ENCODE assay signal across 25 cellular contexts in the genomic region with DNA sequence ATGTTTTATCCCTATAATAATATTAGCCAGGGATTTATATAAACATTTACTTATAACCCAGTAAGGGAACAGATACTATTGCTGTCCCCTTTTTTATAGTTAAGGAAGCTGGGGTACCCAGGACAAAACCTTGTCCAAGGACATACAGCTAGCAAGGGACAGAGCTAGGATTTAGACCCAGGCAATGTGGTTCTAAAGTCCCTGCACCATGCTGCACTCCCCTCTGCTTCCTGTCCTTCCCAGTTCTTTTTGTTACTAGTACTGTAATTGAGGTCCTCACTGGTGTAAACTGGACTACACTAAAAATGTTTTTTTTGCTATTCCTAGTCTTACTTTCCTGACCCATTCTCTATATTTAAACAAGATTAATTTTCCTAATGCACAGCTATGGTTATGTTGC. TPM values are rescaled to one million over a fixed set of nuclear protein-coding genes. Genes with fewer than 3 reads are reported as not detected.
DNase-seq lines count a peak whose midpoint lies in the region; ATAC-seq and TF ChIP-seq lines count a peak whose summit lies in the region.
"Had no signal": no experiment of that assay in that cellular context is flagged by ENCODE, and none has a peak within 500 bp of the region (broad histone marks: within the 10 kb centered on the region; RNA-seq: fewer than 3 reads in every experiment).

No MANE protein-coding gene starts in this region.

- no peak overlapping the region for H3K4me3 Mint-ChIP-seq in activated T-cell treated with anti-CD3 and anti-CD28 coated beads, Interleukin-2, amount 50 U/mL, for 72 hours
- H3K4me3 Mint-ChIP-seq in activated T-cell treated with anti-CD3 and anti-CD28 coated beads, Interleukin-2, amount 50 U/mL, for 24 hours = no peak overlapping the region
- H3K4me3 Mint-ChIP-seq in effector memory CD8-positive, alpha-beta T cell = no peak overlapping the region
- no peak overlapping the region for H3K4me3 Mint-ChIP-seq in nephron
- H3K4me3 Mint-ChIP-seq: B cell, CD14-positive monocyte had no signal

- no peaks in the 10 kb centered on the region for H3K9me3 Mint-ChIP-seq in activated T-cell treated with anti-CD3 and anti-CD28 coated beads, Interleukin-2, amount 50 U/mL, for 72 hours
- H3K9me3 Mint-ChIP-seq in activated T-cell treated with anti-CD3 and anti-CD28 coated beads, Interleukin-2, amount 50 U/mL, for 24 hours = no peaks in the 10 kb centered on the region
- no peaks in the 10 kb centered on the region for H3K9me3 Mint-ChIP-seq in effector memory CD8-positive, alpha-beta T cell
- no peaks in the 10 kb centered on the region for H3K9me3 Mint-ChIP-seq in nephron

- no peak for DNase-seq in activated T-cell treated with anti-CD3 and anti-CD28 coated beads, Interleukin-2, amount 50 U/mL, for 72 hours
- DNase-seq in activated T-cell treated with anti-CD3 and anti-CD28 coated beads, Interleukin-2, amount 50 U/mL, for 24 hours = no peak
- no peak for DNase-seq in effector memory CD8-positive, alpha-beta T cell
- DNase-seq in retina (no peak), ureter (ENCODE audit: low spot score) (no peak), NOMO-1 treated with DMSO at 0.1 percent for 48 hours (lab: John Stamatoyannopoulos, UW; ENCODE audit: unreplicated experiment) (no peak)
- DNase-seq: Calu3; DMS79 treated with DMSO at 0.1 percent for 48 hours; GF-D8; KG1; MG63; NCI-H1105 treated with DMSO at 0.1 percent for 48 hours; NCI-H146; NCI-H1930; NCI-H2107; NCI-H524; NCI-H774; NK-92 treated with Interleukin-12 subunit alpha and Interleukin-12 subunit beta, amount 100 ng/mL, for 24 hours; PC-9; SJCRH30 had no signal

- H3K4me1 Mint-ChIP-seq in activated T-cell treated with anti-CD3 and anti-CD28 coated beads, Interleukin-2, amount 50 U/mL, for 72 hours (ENCODE audit: low read depth) = peaks cover 35% of the 10 kb centered on the region
- H3K4me1 Mint-ChIP-seq in activated T-cell treated with anti-CD3 and anti-CD28 coated beads, Interleukin-2, amount 50 U/mL, for 24 hours (ENCODE audit: low read depth) = peaks cover 36% of the 10 kb centered on the region
- peaks cover 13 to 44% of the 10 kb centered on the region in 2 donors for H3K4me1 Mint-ChIP-seq in effector memory CD8-positive, alpha-beta T cell (ENCODE audit: low read depth in 2 of 2)
- H3K4me1 Mint-ChIP-seq in nephron = peaks cover 8% of the 10 kb centered on the region

- ATAC-seq in activated T-cell treated with anti-CD3 and anti-CD28 coated beads, Interleukin-2, amount 50 U/mL, for 72 hours (replicated peaks in 1 of 2) = no peak
- ATAC-seq in effector memory CD8-positive, alpha-beta T cell (replicated peaks) = no peak
- ATAC-seq in HG03159 (IDR thresholded peaks at IDR 0.05; ENCODE audit: unreplicated experiment) = no peak
- ATAC-seq: Right ventricle myocardium inferior had no signal

- H3K27ac Mint-ChIP-seq in activated T-cell treated with anti-CD3 and anti-CD28 coated beads, Interleukin-2, amount 50 U/mL, for 72 hours = peak overlapping the region; percentile 27
- no peak overlapping the region for H3K27ac Mint-ChIP-seq in activated T-cell treated with anti-CD3 and anti-CD28 coated beads, Interleukin-2, amount 50 U/mL, for 24 hours
- H3K27ac Mint-ChIP-seq in effector memory CD8-positive, alpha-beta T cell = peak overlapping the region; percentile 47 to 61
- H3K27ac Mint-ChIP-seq in nephron = peak overlapping the region; percentile 2 to 19 (median 8)
- H3K27ac Mint-ChIP-seq: B cell, CD14-positive monocyte had no signal

- TF ChIP-seq CTCF in nephron (IDR thresholded peaks at IDR 0.05; ENCODE audit: unreplicated experiment in 3 of 3) = no peak

- H3K27me3 Mint-ChIP-seq in activated T-cell treated with anti-CD3 and anti-CD28 coated beads, Interleukin-2, amount 50 U/mL, for 72 hours (ENCODE audit: low read depth) = no peaks in the 10 kb centered on the region
- H3K27me3 Mint-ChIP-seq in activated T-cell treated with anti-CD3 and anti-CD28 coated beads, Interleukin-2, amount 50 U/mL, for 24 hours = no peaks in the 10 kb centered on the region
- H3K27me3 Mint-ChIP-seq in effector memory CD8-positive, alpha-beta T cell = no peaks in the 10 kb centered on the region
- H3K27me3 Mint-ChIP-seq in nephron (ENCODE audit: low read depth) = no peaks in the 10 kb centered on the region
- H3K27me3 Mint-ChIP-seq: B cell had no signal

- H3K36me3 Mint-ChIP-seq in activated T-cell treated with anti-CD3 and anti-CD28 coated beads, Interleukin-2, amount 50 U/mL, for 72 hours (ENCODE audit: insufficient read depth in 2 of 2) = peaks cover 2% of the 10 kb centered on the region in 2 donors
- peaks cover 21% of the 10 kb centered on the region for H3K36me3 Mint-ChIP-seq in activated T-cell treated with anti-CD3 and anti-CD28 coated beads, Interleukin-2, amount 50 U/mL, for 24 hours (ENCODE audit: low read depth)
- no peaks in the 10 kb centered on the region for H3K36me3 Mint-ChIP-seq in effector memory CD8-positive, alpha-beta T cell (ENCODE audit: insufficient read depth)
- H3K36me3 Mint-ChIP-seq in nephron (ENCODE audit: low read depth) = peaks cover 35% of the 10 kb centered on the region

RNA-seq across cellular contexts. Expression of a gene that starts 16.6 kb away (rescaled TPM):
- total RNA-seq in activated T-cell treated with anti-CD3 and anti-CD28 coated beads, Interleukin-2, amount 50 U/mL, for 72 hours = 10 to 100 TPM; 21.7 to 23.1 TPM
- total RNA-seq in ureter = 33.1 TPM

RNA-seq across cellular contexts. Expression of a gene that starts 35.8 kb away (rescaled TPM):
- 10 to 100 TPM; 19.8 to 28.4 TPM for total RNA-seq in activated T-cell treated with anti-CD3 and anti-CD28 coated beads, Interleukin-2, amount 50 U/mL, for 72 hours
- 12.7 TPM for total RNA-seq in ureter
